Comparison of ENCODE assay signal across 1 cellular context in genomic region chr10:101060036-101060950, GRCh38.
A peak's percentile ranks its signal among the peaks of the same experiment; 100 is the strongest.
TF ChIP-seq lines count a peak whose summit lies in the region.

No MANE protein-coding gene starts in this region.

TF ChIP-seq in GM12878, 131 proteins besides CTCF, POLR2A, EP300 and RAD21 (continues in another document):
- no peak for TF ChIP-seq HCFC1 (IDR thresholded peaks at IDR 0.05; ENCODE audit: low read length)
- TF ChIP-seq TCF12 (IDR thresholded peaks at IDR 0.05; ENCODE audit: low read depth, low read length): no peak
- no peak for TF ChIP-seq KAT2A (conservative IDR thresholded peaks at IDR 0.05; ENCODE audit: control insufficient read depth, low read depth, low read length)
- TF ChIP-seq PML (IDR thresholded peaks at IDR 0.05; ENCODE audit: low read length): peak; percentile 65; the same call in 1 of the 2 replicates
- no peak for TF ChIP-seq SIX5 (IDR thresholded peaks at IDR 0.05; ENCODE audit: low read depth, low read length, severe bottlenecking)
- no peak for TF ChIP-seq ESRRA (IDR thresholded peaks at IDR 0.05; ENCODE audit: low read length)
- TF ChIP-seq NR2C1 (IDR thresholded peaks at IDR 0.05): no peak
- TF ChIP-seq ASH2L (IDR thresholded peaks at IDR 0.05; ENCODE audit: borderline replicate concordance, low read depth): no peak
- peak; percentile 10; the same call in 1 of the 2 replicates for TF ChIP-seq POLR2AphosphoS5 (IDR thresholded peaks at IDR 0.05; ENCODE audit: low read length)
- TF ChIP-seq HDAC6 (IDR thresholded peaks at IDR 0.05; ENCODE audit: unreplicated experiment): no peak
- TF ChIP-seq POU2F2 (IDR thresholded peaks at IDR 0.05; ENCODE audit: borderline replicate concordance, low read depth, low read length): 0 out of 3 replicates have a peak, but pooled peaks have one; percentile 8
- TF ChIP-seq WRNIP1 (IDR thresholded peaks at IDR 0.05; ENCODE audit: borderline replicate concordance, low read depth, low read length): no peak
- no peak for TF ChIP-seq JUND (IDR thresholded peaks at IDR 0.05; ENCODE audit: low read depth, low read length)
- no peak for TF ChIP-seq KLF5 (IDR thresholded peaks at IDR 0.05; ENCODE audit: partially characterized antibody)
- TF ChIP-seq RELB (IDR thresholded peaks at IDR 0.05; ENCODE audit: low read depth): peak; percentile 67
- TF ChIP-seq RUNX3 (IDR thresholded peaks at IDR 0.05; ENCODE audit: low read length): peak; percentile 91
- no peak for TF ChIP-seq BHLHE40 (IDR thresholded peaks at IDR 0.05; ENCODE audit: borderline replicate concordance in 1 of 2, low read depth in 2 of 2, low read length in 1 of 2)
- TF ChIP-seq MYC (IDR thresholded peaks at IDR 0.05; ENCODE audit: insufficient read depth, insufficient read length, insufficient replicate concordance, low read length, severe bottlenecking): no peak
- no peak for TF ChIP-seq USF2 (IDR thresholded peaks at IDR 0.05; ENCODE audit: borderline replicate concordance, low read depth, low read length)
- TF ChIP-seq NFYA (IDR thresholded peaks at IDR 0.05; ENCODE audit: borderline replicate concordance, low read depth, low read length): no peak
- TF ChIP-seq GABPA (IDR thresholded peaks at IDR 0.05; ENCODE audit: low read depth): peak; percentile 44; the same call in 1 of the 2 replicates
- peak; percentile 34; the same call in 1 of the 2 replicates for TF ChIP-seq ELK1 (IDR thresholded peaks at IDR 0.05; ENCODE audit: low read depth, low read length)
- TF ChIP-seq BCL11A (IDR thresholded peaks at IDR 0.05; ENCODE audit: low read depth, low read length): 0 out of 2 replicates have a peak, but pooled peaks have one; percentile 3
- peak; percentile 29; the same call in 1 of the 2 replicates for TF ChIP-seq IRF3 (IDR thresholded peaks at IDR 0.05)
- peak; percentile 69; the same call in 1 of the 2 replicates for TF ChIP-seq CREM (IDR thresholded peaks at IDR 0.05; ENCODE audit: low read depth)
- no peak for TF ChIP-seq BMI1 (IDR thresholded peaks at IDR 0.05; ENCODE audit: borderline replicate concordance)
- TF ChIP-seq PRDM15 (CRISPR knock-in tag; IDR thresholded peaks at IDR 0.05): no peak
- TF ChIP-seq NRF1 (conservative IDR thresholded peaks at IDR 0.05; ENCODE audit: low read depth, low read length): no peak
- no peak for TF ChIP-seq RB1 (IDR thresholded peaks at IDR 0.05; ENCODE audit: borderline replicate concordance)
- TF ChIP-seq NBN (IDR thresholded peaks at IDR 0.05): no peak
- peak; percentile 92 for TF ChIP-seq BRCA1 (IDR thresholded peaks at IDR 0.05; ENCODE audit: low read depth, low read length)
- no peak for TF ChIP-seq SUPT20H (IDR thresholded peaks at IDR 0.05; ENCODE audit: borderline replicate concordance, control insufficient read depth, low read depth, low read length)
- TF ChIP-seq EED (IDR thresholded peaks at IDR 0.05; ENCODE audit: low read depth): no peak
- TF ChIP-seq SUZ12 (IDR thresholded peaks at IDR 0.05; ENCODE audit: unreplicated experiment): no peak
- no peak for TF ChIP-seq BACH1 (IDR thresholded peaks at IDR 0.05; ENCODE audit: borderline replicate concordance)
- TF ChIP-seq STAT1 (conservative IDR thresholded peaks at IDR 0.05): no peak
- TF ChIP-seq CHD4 (IDR thresholded peaks at IDR 0.05): no peak
- no peak for TF ChIP-seq DPF2 (IDR thresholded peaks at IDR 0.05)
- no peak for TF ChIP-seq MTA3 (IDR thresholded peaks at IDR 0.05; ENCODE audit: borderline replicate concordance, low read length)
- no peak for TF ChIP-seq ZBTB4 (CRISPR knock-in tag; IDR thresholded peaks at IDR 0.05)
- peak; percentile 97 for TF ChIP-seq SIN3A (IDR thresholded peaks at IDR 0.05; ENCODE audit: low read depth, low read length)
- no peak for TF ChIP-seq LARP7 (IDR thresholded peaks at IDR 0.05)
- TF ChIP-seq MLLT1 (IDR thresholded peaks at IDR 0.05): no peak
- TF ChIP-seq ZZZ3 (IDR thresholded peaks at IDR 0.05; ENCODE audit: control insufficient read depth, insufficient read length, low read depth): no peak
- no peak for TF ChIP-seq SRF (IDR thresholded peaks at IDR 0.05; ENCODE audit: low read depth in 2 of 2, low read length in 2 of 2)
- TF ChIP-seq REST (IDR thresholded peaks at IDR 0.05; ENCODE audit: low read depth, low read length): no peak
- TF ChIP-seq HSF1 (IDR thresholded peaks at IDR 0.05; ENCODE audit: low read depth, low read length): no peak
